26 cellular contexts compared by ENCODE assay signal in genomic region chr10:10055656-10056445, GRCh38.
"Had no signal": no experiment of that assay in that cellular context is flagged by ENCODE, and none has a peak within 500 bp of the region (broad histone marks: within the 10 kb centered on the region; RNA-seq: fewer than 3 reads in every experiment).

No MANE protein-coding gene starts in this region.

- H3K27me3 ChIP-seq: body of pancreas, neutrophil, stomach, tibial nerve had no signal

- H3K27ac ChIP-seq: body of pancreas, neutrophil, pancreas, prostate gland, stomach, tibial nerve, VCaP had no signal

- H3K9me3 ChIP-seq: body of pancreas, neutrophil, pancreas, prostate gland, stomach, tibial nerve had no signal

- H3K4me1 ChIP-seq: body of pancreas, pancreas, prostate gland, stomach, tibial nerve had no signal

- H3K4me3 ChIP-seq: body of pancreas, pancreas, prostate gland, stomach, tibial nerve had no signal

- DNase-seq: activated CD4-positive, alpha-beta T cell treated with anti-CD3 and anti-CD28 coated beads for 4 hours; activated CD4-positive, alpha-beta T cell treated with anti-CD3 and anti-CD28 coated beads, Interleukin-2, amount 50 U/mL, for 48 hours; activated CD8-positive, alpha-beta memory T cell treated with anti-CD3 and anti-CD28 coated beads for 24 hours; activated effector memory CD4-positive, alpha-beta T cell treated with Interleukin-2 at 50 U/mL for 16 hours; activated naive CD4-positive, alpha-beta T cell treated with Interleukin-2 at 50 U/mL for 16 hours; aorta; body of pancreas; kidney; left colon; mammary epithelial cell; naive B cell; nephron progenitor cell; pancreas; retina; small intestine; stimulated activated CD4-positive, alpha-beta T cell treated with anti-CD3 and anti-CD28 coated beads, Interleukin-1b, Interleukin-23, amount 100 ng/mL, for 48 hours; stimulated activated CD4-positive, alpha-beta T cell treated with anti-CD3 and anti-CD28 coated beads, Interleukin-4, amount 100 ng/mL, for 4 hours; stimulated activated CD8-positive, alpha-beta memory T cell treated with anti-CD3 and anti-CD28 coated beads, Interleukin-4, amount 100 ng/mL, for 48 hours; stomach; T-helper 9 cell had no signal

- H3K36me3 ChIP-seq: neutrophil, pancreas, prostate gland, stomach, tibial nerve had no signal

- ATAC-seq: body of pancreas; left colon; pancreas; sciatic nerve; stimulated activated memory B cell treated with anti-CD40 and anti-IgM and Interleukin-4, amounts not matched to agents 10 μg/mL and 1 μg/mL and 100 μg/mL, for 72 hours had no signal
